1 cellular context compared by ENCODE assay signal in genomic region chr19:32289566-32290210, GRCh38.
TF ChIP-seq lines count a peak whose summit lies in the region.

No MANE protein-coding gene starts in this region.

TF ChIP-seq in WTC11, 78 proteins besides CTCF, POLR2A, EP300 and RAD21 (continued from another document):
- TF ChIP-seq, protein P1, sequence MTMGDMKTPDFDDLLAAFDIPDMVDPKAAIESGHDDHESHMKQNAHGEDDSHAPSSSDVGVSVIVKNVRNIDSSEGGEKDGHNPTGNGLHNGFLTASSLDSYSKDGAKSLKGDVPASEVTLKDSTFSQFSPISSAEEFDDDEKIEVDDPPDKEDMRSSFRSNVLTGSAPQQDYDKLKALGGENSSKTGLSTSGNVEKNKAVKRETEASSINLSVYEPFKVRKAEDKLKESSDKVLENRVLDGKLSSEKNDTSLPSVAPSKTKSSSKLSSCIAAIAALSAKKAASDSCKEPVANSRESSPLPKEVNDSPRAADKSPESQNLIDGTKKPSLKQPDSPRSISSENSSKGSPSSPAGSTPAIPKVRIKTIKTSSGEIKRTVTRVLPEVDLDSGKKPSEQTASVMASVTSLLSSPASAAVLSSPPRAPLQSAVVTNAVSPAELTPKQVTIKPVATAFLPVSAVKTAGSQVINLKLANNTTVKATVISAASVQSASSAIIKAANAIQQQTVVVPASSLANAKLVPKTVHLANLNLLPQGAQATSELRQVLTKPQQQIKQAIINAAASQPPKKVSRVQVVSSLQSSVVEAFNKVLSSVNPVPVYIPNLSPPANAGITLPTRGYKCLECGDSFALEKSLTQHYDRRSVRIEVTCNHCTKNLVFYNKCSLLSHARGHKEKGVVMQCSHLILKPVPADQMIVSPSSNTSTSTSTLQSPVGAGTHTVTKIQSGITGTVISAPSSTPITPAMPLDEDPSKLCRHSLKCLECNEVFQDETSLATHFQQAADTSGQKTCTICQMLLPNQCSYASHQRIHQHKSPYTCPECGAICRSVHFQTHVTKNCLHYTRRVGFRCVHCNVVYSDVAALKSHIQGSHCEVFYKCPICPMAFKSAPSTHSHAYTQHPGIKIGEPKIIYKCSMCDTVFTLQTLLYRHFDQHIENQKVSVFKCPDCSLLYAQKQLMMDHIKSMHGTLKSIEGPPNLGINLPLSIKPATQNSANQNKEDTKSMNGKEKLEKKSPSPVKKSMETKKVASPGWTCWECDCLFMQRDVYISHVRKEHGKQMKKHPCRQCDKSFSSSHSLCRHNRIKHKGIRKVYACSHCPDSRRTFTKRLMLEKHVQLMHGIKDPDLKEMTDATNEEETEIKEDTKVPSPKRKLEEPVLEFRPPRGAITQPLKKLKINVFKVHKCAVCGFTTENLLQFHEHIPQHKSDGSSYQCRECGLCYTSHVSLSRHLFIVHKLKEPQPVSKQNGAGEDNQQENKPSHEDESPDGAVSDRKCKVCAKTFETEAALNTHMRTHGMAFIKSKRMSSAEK (CRISPR knock-in tag; IDR thresholded peaks at IDR 0.05; ENCODE audit: borderline replicate concordance), result no peak
- no peak for TF ChIP-seq HMGA2 (CRISPR knock-in tag; IDR thresholded peaks at IDR 0.05)
- TF ChIP-seq ZNF512 (CRISPR knock-in tag; IDR thresholded peaks at IDR 0.05; ENCODE audit: borderline replicate concordance), result no peak
- TF ChIP-seq FOXP4 (CRISPR knock-in tag; IDR thresholded peaks at IDR 0.05), result no peak
- no peak for TF ChIP-seq MXD4 (CRISPR knock-in tag; IDR thresholded peaks at IDR 0.05; ENCODE audit: borderline replicate concordance)
